In the genomic region with DNA sequence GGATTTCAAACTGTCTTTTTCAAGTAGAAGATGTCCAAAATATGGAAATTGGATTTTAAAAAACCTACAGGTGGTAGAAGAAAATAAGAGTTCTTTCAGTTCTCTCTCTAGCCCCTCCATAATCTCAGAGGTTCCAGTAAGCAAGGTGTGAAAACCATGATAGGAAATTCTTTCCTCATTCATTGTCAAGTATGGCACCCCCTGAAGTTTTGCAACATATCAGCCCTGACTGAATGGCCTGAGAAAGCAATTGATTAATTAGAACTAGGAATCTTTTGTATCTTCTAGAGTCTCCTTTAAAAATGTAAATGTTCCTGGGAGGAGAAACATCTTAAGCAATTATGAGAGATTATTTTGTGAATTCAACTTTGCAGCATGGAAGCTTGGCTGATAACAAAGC, we compare ENCODE assay signal across 1 cellular context.
TF ChIP-seq lines count a peak whose summit lies in the region.

No MANE protein-coding gene starts in this region.

TF ChIP-seq in HCT116, 20 proteins besides CTCF, POLR2A, EP300 and RAD21 (continued from another document):
- TF ChIP-seq ZBTB33 (IDR thresholded peaks at IDR 0.05; ENCODE audit: extremely low read depth, insufficient replicate concordance, low read length) (no peak), CEBPB (IDR thresholded peaks at IDR 0.05; ENCODE audit: low read depth) (no peak), ATF3 (IDR thresholded peaks at IDR 0.05) (no peak), SRF (IDR thresholded peaks at IDR 0.05; ENCODE audit: low read depth) (no peak), SP1 (IDR thresholded peaks at IDR 0.05; ENCODE audit: low read depth) (no peak), FOSL1 (IDR thresholded peaks at IDR 0.05; ENCODE audit: low read depth) (no peak), ZFX (IDR thresholded peaks at IDR 0.05) (no peak), EZH2phosphoT487 (IDR thresholded peaks at IDR 0.05; ENCODE audit: borderline replicate concordance) (no peak), TCF7L2 (IDR thresholded peaks at IDR 0.05; ENCODE audit: borderline replicate concordance, extremely low read depth, insufficient read depth, insufficient read length) (no peak)
- TF ChIP-seq, protein P1, sequence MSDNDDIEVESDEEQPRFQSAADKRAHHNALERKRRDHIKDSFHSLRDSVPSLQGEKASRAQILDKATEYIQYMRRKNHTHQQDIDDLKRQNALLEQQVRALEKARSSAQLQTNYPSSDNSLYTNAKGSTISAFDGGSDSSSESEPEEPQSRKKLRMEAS (IDR thresholded peaks at IDR 0.05): no peak
TF ChIP-seq in HCT116: peak in this region for 0.
